22 cellular contexts compared by ENCODE assay signal in the genomic region with DNA sequence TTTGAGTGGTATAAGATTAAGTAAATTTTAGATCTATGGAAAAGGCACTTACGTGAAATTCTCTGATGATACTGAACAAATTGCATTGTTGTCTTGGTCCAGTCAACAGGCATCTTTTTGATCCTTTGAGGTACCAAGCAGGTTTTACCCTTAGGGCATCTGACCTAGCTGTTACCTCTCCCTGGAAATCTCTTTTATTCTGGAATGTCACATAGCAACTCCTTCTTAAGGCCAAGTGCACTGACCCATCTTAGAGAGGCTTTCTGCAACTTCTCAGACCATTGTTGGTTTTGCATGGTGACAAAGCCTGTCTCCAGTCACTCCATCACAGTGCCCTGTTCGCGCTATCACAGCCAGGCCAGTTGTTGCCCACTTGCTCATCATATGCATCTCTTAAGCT. TPM values are rescaled to one million over a fixed set of nuclear protein-coding genes. Genes with fewer than 3 reads are reported as not detected.
"Had no signal": no experiment of that assay in that cellular context is flagged by ENCODE, and none has a peak within 500 bp of the region (broad histone marks: within the 10 kb centered on the region; RNA-seq: fewer than 3 reads in every experiment).

No MANE protein-coding gene starts in this region.

- H3K4me1 ChIP-seq: uterus had no signal

- H3K27me3 ChIP-seq: breast epithelium, dorsolateral prefrontal cortex, esophagus squamous epithelium, gastroesophageal sphincter, right atrium auricular region, tibial nerve, uterus had no signal

- H3K36me3 ChIP-seq: breast epithelium, esophagus squamous epithelium, gastroesophageal sphincter, right atrium auricular region, tibial nerve, uterus had no signal

- H3K27ac ChIP-seq: breast epithelium, gastroesophageal sphincter, tibial nerve, uterus had no signal

- H3K4me3 ChIP-seq: breast epithelium, dorsolateral prefrontal cortex, esophagus squamous epithelium, gastroesophageal sphincter, right atrium auricular region, tibial nerve, uterus had no signal

- ATAC-seq: activated T-cell treated with anti-CD3 and anti-CD28 coated beads, Interleukin-2, amount 50 U/mL, for 4 hours; effector memory CD8-positive, alpha-beta T cell; gastroesophageal sphincter had no signal

- H3K9me3 ChIP-seq: breast epithelium, esophagus squamous epithelium, gastroesophageal sphincter, right atrium auricular region, tibial nerve, uterus had no signal

- DNase-seq: activated CD4-positive, alpha-beta T cell treated with anti-CD3 and anti-CD28 coated beads for 4 hours; activated CD4-positive, alpha-beta T cell treated with anti-CD3 and anti-CD28 coated beads, Interleukin-2, amount 50 U/mL, for 48 hours; activated CD4-positive, CD25-positive, alpha-beta regulatory T cell; activated CD8-positive, alpha-beta memory T cell treated with anti-CD3 and anti-CD28 coated beads, Interleukin-2, amount 50 U/mL, for 48 hours; activated naive CD4-positive, alpha-beta T cell; activated T-cell treated with anti-CD3 and anti-CD28 coated beads, Interleukin-2, amount 50 U/mL, for 4 hours; dorsolateral prefrontal cortex; effector memory CD8-positive, alpha-beta T cell; esophagus squamous epithelium; head of caudate nucleus; naive thymus-derived CD4-positive, alpha-beta T cell; occipital lobe; posterior cingulate gyrus; stimulated activated CD4-positive, alpha-beta T cell treated with anti-CD3 and anti-CD28 coated beads, Interleukin-4, amount 100 ng/mL, for 24 hours; stimulated activated naive CD4-positive, alpha-beta T cell treated with Interleukin-2 at 50 U/mL for 16 hours; T1000; uterus had no signal

RNA-seq across cellular contexts. Expression of a gene that starts 42.0 kb away (rescaled TPM):
- total RNA-seq: activated T-helper 2 cell treated with anti-CD3 and anti-CD28 coated beads, Interferon-gamma antibody, Interleukin-2, Interleukin-4, amounts not matched to agents 10 μg/mL and 5 μg/mL and 100 μg/mL, durations not matched to agents 14 hours and 24 hours and 36 hours had no signal
